Comparison of ENCODE assay signal across 37 cellular contexts in genomic region chr7:120860151-120860550, GRCh38. TPM values are rescaled to one million over a fixed set of nuclear protein-coding genes. Genes with fewer than 3 reads are reported as not detected.
"Had no signal": no experiment of that assay in that cellular context is flagged by ENCODE, and none has a peak within 500 bp of the region (broad histone marks: within the 10 kb centered on the region; RNA-seq: fewer than 3 reads in every experiment).

No MANE protein-coding gene starts in this region.

- H3K4me3 ChIP-seq: MG63, PC-9, SK-N-MC had no signal

- H3K9me3 ChIP-seq: MG63 had no signal

- H3K27ac ChIP-seq: PC-9, RWPE1, SK-N-MC, WERI-Rb-1 had no signal

- H3K27me3 ChIP-seq: MG63 had no signal

- H3K4me2 ChIP-seq: PC-9 had no signal

- H3K9me3 Mint-ChIP-seq: activated naive CD8-positive, alpha-beta T cell treated with anti-CD3 and anti-CD28 coated beads, Interleukin-2, amount 50 U/mL, for 24 hours; activated T-cell treated with anti-CD3 and anti-CD28 coated beads, Interleukin-2, amount 50 U/mL, for 24 hours; activated T-helper 2 cell treated with anti-CD3 and anti-CD28 coated beads, Interferon-gamma antibody, Interleukin-2, Interleukin-4, amounts not matched to agents 10 μg/mL and 5 μg/mL and 100 μg/mL, durations not matched to agents 14 hours and 24 hours and 36 hours; brain; IgD-negative memory B cell had no signal

- DNase-seq: activated CD4-positive, alpha-beta T cell treated with anti-CD3 and anti-CD28 coated beads for 1 hour; activated CD4-positive, alpha-beta T cell treated with anti-CD3 and anti-CD28 coated beads for 48 hours; activated CD4-positive, alpha-beta T cell treated with anti-CD3 and anti-CD28 coated beads, Interleukin-2, amount 50 U/mL, for 48 hours; activated CD4-positive, CD25-positive, alpha-beta regulatory T cell; activated CD8-positive, alpha-beta T cell treated with anti-CD3 and anti-CD28 coated beads, Interleukin-2, amount 10 ng/mL, durations not matched to agents 7 days and 5 days; activated gamma-delta T cell; activated naive CD4-positive, alpha-beta T cell treated with Interleukin-2 at 50 U/mL for 16 hours; activated naive CD8-positive, alpha-beta T cell treated with anti-CD3 and anti-CD28 coated beads, Interleukin-2, amount 50 U/mL, for 24 hours; activated T-cell treated with anti-CD3 and anti-CD28 coated beads, Interleukin-2, amount 50 U/mL, for 24 hours; anterior cingulate cortex; caudate nucleus; Karpas-422; KBM-7; MG63; NCI-H1048; NCI-H1105 treated with DMSO at 0.1 percent for 48 hours; NCI-H1436; NCI-H1694; NCI-H1930; NCI-H2081 treated with DMSO at 0.1 percent for 48 hours; NCI-H226; NCI-H446 treated with DMSO at 0.1 percent for 48 hours; NCI-H526; NCI-H748 treated with DMSO at 0.1 percent for 48 hours; NK-92 treated with Interleukin-12 subunit alpha and Interleukin-12 subunit beta, amount 100 ng/mL, for 24 hours; T1000; WERI-Rb-1 had no signal

- H3K36me3 ChIP-seq: MG63, WERI-Rb-1 had no signal

- H2AFZ ChIP-seq: PC-9 had no signal

- H3K4me3 Mint-ChIP-seq: activated CD8-positive, alpha-beta T cell treated with anti-CD3 and anti-CD28 coated beads, Interleukin-2, amount 10 ng/mL, durations not matched to agents 7 days and 5 days; activated naive CD8-positive, alpha-beta T cell; activated naive CD8-positive, alpha-beta T cell treated with anti-CD3 and anti-CD28 coated beads, Interleukin-2, amount 50 U/mL, for 24 hours; activated T-cell treated with anti-CD3 and anti-CD28 coated beads, Interleukin-2, amount 50 U/mL, for 24 hours had no signal

- H3K27ac Mint-ChIP-seq: activated CD8-positive, alpha-beta T cell treated with anti-CD3 and anti-CD28 coated beads, Interleukin-2, amount 10 ng/mL, durations not matched to agents 7 days and 5 days; activated naive CD8-positive, alpha-beta T cell; activated naive CD8-positive, alpha-beta T cell treated with anti-CD3 and anti-CD28 coated beads, Interleukin-2, amount 50 U/mL, for 24 hours; activated T-cell treated with anti-CD3 and anti-CD28 coated beads, Interleukin-2, amount 50 U/mL, for 24 hours; activated T-helper 2 cell treated with anti-CD3 and anti-CD28 coated beads, Interferon-gamma antibody, Interleukin-2, Interleukin-4, amounts not matched to agents 10 μg/mL and 5 μg/mL and 100 μg/mL, durations not matched to agents 14 hours and 24 hours and 36 hours; brain; IgD-negative memory B cell had no signal

- H3K36me3 Mint-ChIP-seq: activated naive CD8-positive, alpha-beta T cell; brain; IgD-negative memory B cell had no signal

RNA-seq across cellular contexts. Expression of gene TSPAN12, which starts 2.2 kb away (rescaled TPM):
- total RNA-seq: activated CD8-positive, alpha-beta T cell treated with anti-CD3 and anti-CD28 coated beads, Interleukin-2, amount 10 ng/mL, durations not matched to agents 7 days and 5 days; activated T-helper 2 cell treated with anti-CD3 and anti-CD28 coated beads, Interferon-gamma antibody, Interleukin-2, Interleukin-4, amounts not matched to agents 10 μg/mL and 5 μg/mL and 100 μg/mL, durations not matched to agents 14 hours and 24 hours and 36 hours; OCI-LY7; T-helper 1 cell treated with Interleukin-12 subunit alpha and Interleukin-12 subunit beta and Interleukin-4 antibody, amounts not matched to agents 30 ng/mL and 1 ng/mL, for 36 hours; T-helper 2 cell treated with Interferon-gamma antibody and Interleukin-4, amounts not matched to agents 100 ng/mL and 5 ng/mL, for 36 hours had no signal
- polyA plus RNA-seq: IgD-negative memory B cell had no signal
